In the genomic region with DNA sequence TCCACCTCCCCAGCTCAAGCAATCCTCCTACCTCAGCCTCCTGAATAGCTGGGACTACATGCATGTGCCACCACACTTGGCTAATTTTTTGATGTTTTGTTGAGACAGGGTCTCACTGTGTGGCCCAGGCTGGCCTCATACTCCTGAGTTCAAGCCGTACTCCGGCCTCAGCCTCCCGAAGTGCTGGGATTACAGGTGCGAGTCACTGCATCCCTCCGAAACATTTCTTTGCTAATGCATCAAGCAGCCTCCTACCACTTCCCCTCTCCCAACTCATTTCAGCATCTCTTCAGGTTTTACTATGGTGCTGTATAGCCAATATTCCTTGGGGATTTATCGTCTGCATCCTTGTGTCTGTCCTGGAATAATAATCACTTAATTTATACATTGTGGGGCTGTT, we compare ENCODE assay signal across 17 cellular contexts. TPM values are rescaled to one million over a fixed set of nuclear protein-coding genes. Genes with fewer than 3 reads are reported as not detected.
DNase-seq lines count a peak whose midpoint lies in the region; ATAC-seq, FAIRE-seq and TF ChIP-seq lines count a peak whose summit lies in the region.
"Had no signal": no experiment of that assay in that cellular context is flagged by ENCODE, and none has a peak within 500 bp of the region (broad histone marks: within the 10 kb centered on the region; RNA-seq: fewer than 3 reads in every experiment).

No MANE protein-coding gene starts in this region.

- CTCF ChIA-PET in H1 (lab: Charles Lee; ENCODE audit: partially characterized antibody) = interaction anchor here (0.9 to 20.9 kb wide), 6 partner anchors 9 to 123 kb away, joined by 3 to 333 read pairs (median 7); a partner anchor contains a TSS

- ATAC-seq in T-helper 17 cell = no peak
- ATAC-seq in left cardiac atrium = no peak
- ATAC-seq: HepG2 had no signal

- H3K23me2 ChIP-seq in H1 (ENCODE audit: low read depth, low read length) = peaks cover 10% of the 10 kb centered on the region

- 90% methylated on average over 6 of the region's 6 CpGs; no CpG with 5 or more reads in 1 of the 2 experiments for WGBS in H1 (ENCODE audit: extremely low coverage in 1 of 2, insufficient coverage in 1 of 2, insufficient read length in 1 of 2, insufficient replicate concordance in 2 of 2, low coverage in 1 of 2, low lambda C conversion rate in 2 of 2, missing lambda C conversion rate in 1 of 2), 2 experiments

- no peak overlapping the region for H2AFZ ChIP-seq in H1 (ENCODE audit: low read length)
- H2AFZ ChIP-seq: GM23248 had no signal

- TF ChIP-seq EP300 in H1 (IDR thresholded peaks at IDR 0.05; ENCODE audit: borderline replicate concordance in 1 of 2, low read depth in 2 of 2, low read length in 2 of 2) = no peak

- no peak overlapping the region for H3K4me3 ChIP-seq in H1 (ENCODE audit: extremely low read depth in 1 of 4, insufficient read depth in 2 of 4, low read depth in 3 of 4, low read length in 4 of 4)
- H3K4me3 ChIP-seq: BLaER1 treated with 17β-estradiol and CSF1 and Interleukin-3, amounts not matched to agents 10 nM and 100 nM; GM23248 had no signal

- H3K27ac ChIP-seq in H1 (ENCODE audit: low read depth, low read length) (no peak overlapping the region), temporal lobe (ENCODE audit: low read depth, low read length) (peak overlapping the region; percentile 3)
- H3K27ac ChIP-seq: BLaER1 treated with 17β-estradiol and CSF1 and Interleukin-3, amounts not matched to agents 10 nM and 100 nM; GM23248 had no signal

- no peak overlapping the region for H2BK5ac ChIP-seq in H1 (ENCODE audit: low read depth, low read length)

- H3K9me3 Mint-ChIP-seq in nephron progenitor cell = peaks cover 11% of the 10 kb centered on the region
- H3K9me3 Mint-ChIP-seq: H9 had no signal

- H2AK5ac ChIP-seq in H1 (ENCODE audit: low read depth, low read length) = no peak overlapping the region

- H3K4me1 Mint-ChIP-seq in T-helper 17 cell (peaks cover 20% of the 10 kb centered on the region), nephron progenitor cell (peaks cover 26% of the 10 kb centered on the region)

- H4K91ac ChIP-seq in H1 (replicated peaks; ENCODE audit: insufficient read length, low read length) = no peak overlapping the region

- H3K27me3 ChIP-seq in H1 (replicated peaks in 1 of 4; ENCODE audit: control insufficient read depth in 3 of 4, extremely low read depth in 1 of 4, insufficient read depth in 3 of 4, low read length in 3 of 4) = peaks cover 0 to 14% (median 10%) of the 10 kb centered on the region in 4 experiments; a peak in 6 of 7 replicates
- H3K27me3 ChIP-seq: BLaER1 treated with 17β-estradiol and CSF1 and Interleukin-3, amounts not matched to agents 10 nM and 100 nM had no signal

- no peak for TF ChIP-seq POLR2A in H1 (IDR thresholded peaks at IDR 0.05; ENCODE audit: control extremely low read depth in 1 of 2, low read depth in 2 of 2, low read length in 2 of 2)

- H3K4me2 ChIP-seq in H1 (ENCODE audit: insufficient read depth in 1 of 2, low read depth in 2 of 2, low read length in 2 of 2) = no peak overlapping the region
- H3K4me2 ChIP-seq: BLaER1 treated with 17β-estradiol and CSF1 and Interleukin-3, amounts not matched to agents 10 nM and 100 nM had no signal

- peak overlapping the region; percentile 25 for H3K4me3 Mint-ChIP-seq in T-helper 17 cell
- no peak overlapping the region for H3K4me3 Mint-ChIP-seq in nephron progenitor cell
- H3K4me3 Mint-ChIP-seq: H9 had no signal

- TF ChIP-seq RAD21 in H1 (IDR thresholded peaks at IDR 0.05 in 1 of 2, conservative IDR thresholded peaks at IDR 0.05 in 1 of 2; ENCODE audit: low read depth in 2 of 2, low read length in 2 of 2) = no peak

- H3K27ac Mint-ChIP-seq in T-helper 17 cell (no peak overlapping the region), nephron progenitor cell (peak overlapping the region; percentile 43)
- H3K27ac Mint-ChIP-seq: CD4-positive, CD25-positive, alpha-beta regulatory T cell; H9 had no signal

- POLR2A ChIA-PET in H1 (lab: Charles Lee; ENCODE audit: partially characterized antibody) = interaction anchor here (0.6 to 6.4 kb wide), 4 partner anchors 9 to 193 kb away, joined by 3 to 73 read pairs (median 14); a partner anchor contains a TSS

- H2BK15ac ChIP-seq in H1 (ENCODE audit: low read length) = no peak overlapping the region

- no peak overlapping the region for H3K18ac ChIP-seq in H1 (ENCODE audit: extremely low read depth, low read length)

- no peak overlapping the region for H3K23ac ChIP-seq in H1 (ENCODE audit: insufficient read length)

- no peak overlapping the region for H3K4ac ChIP-seq in H1 (replicated peaks; ENCODE audit: insufficient read length, low read depth, low read length)

- H3K27me3 Mint-ChIP-seq in T-helper 17 cell (peaks cover 55% of the 10 kb centered on the region), nephron progenitor cell (ENCODE audit: low read depth, poor library complexity) (peaks cover 27% of the 10 kb centered on the region)

- H3K9me3 ChIP-seq in T-helper 17 cell (ENCODE audit: control insufficient read depth, low read length, poor library complexity, severe bottlenecking) = no peaks in the 10 kb centered on the region
- H3K9me3 ChIP-seq in H1 (ENCODE audit: insufficient read depth in 2 of 2, low read depth in 1 of 2, low read length in 1 of 2) = no peaks in the 10 kb centered on the region

- DNase-seq in T-helper 17 cell (no peak), H1 (ENCODE audit: low read depth in 1 of 2, low spot score in 2 of 2) (no peak), nephron progenitor cell (no peak), left cardiac atrium (no peak), NCI-H1436 treated with DMSO at 0.1 percent for 48 hours (lab: John Stamatoyannopoulos, UW) (no peak), Kasumi-1 (lab: John Stamatoyannopoulos, UW) (no peak)
- DNase-seq: ACHN; CD4-positive, CD25-positive, alpha-beta regulatory T cell; DMS53; GF-D8; GM23248; H9 had no signal

- no peak overlapping the region for H3K9ac ChIP-seq in H1 (replicated peaks in 1 of 4; ENCODE audit: extremely low read depth in 1 of 4, low read depth in 3 of 4, low read length in 3 of 4)
- H3K9ac ChIP-seq: BLaER1 treated with 17β-estradiol and CSF1 and Interleukin-3, amounts not matched to agents 10 nM and 100 nM; GM23248 had no signal

- FAIRE-seq in H1 (lab: Jason Lieb, UNC) = no peak
- FAIRE-seq: HepG2, HTR-8/SVneo had no signal

- peaks cover 0 to 22% (median 8%) of the 10 kb centered on the region in 4 experiments; a peak in 4 of 8 replicates for H3K36me3 ChIP-seq in H1 (ENCODE audit: control insufficient read depth in 2 of 4, insufficient read depth in 4 of 4, low read length in 3 of 4)
- H3K36me3 ChIP-seq: BLaER1 treated with 17β-estradiol and CSF1 and Interleukin-3, amounts not matched to agents 10 nM and 100 nM had no signal

- H2BK120ac ChIP-seq in H1 (replicated peaks; ENCODE audit: low read depth, low read length) = no peak overlapping the region

- TF ChIP-seq CTCF in H1 (IDR thresholded peaks at IDR 0.05; ENCODE audit: control extremely low read depth in 1 of 3, insufficient read depth in 1 of 3, low read depth in 1 of 3, low read length in 3 of 3) (no peak), nephron progenitor cell (IDR thresholded peaks at IDR 0.05) (no peak)

- H4K20me1 ChIP-seq in H1 (replicated peaks in 1 of 2; ENCODE audit: control insufficient read depth in 1 of 2, insufficient read depth in 2 of 2, low read length in 2 of 2) = peaks cover 0 to 3% of the 10 kb centered on the region in 2 experiments
- H4K20me1 ChIP-seq: BLaER1 treated with 17β-estradiol and CSF1 and Interleukin-3, amounts not matched to agents 10 nM and 100 nM had no signal

- no peak overlapping the region for H2BK20ac ChIP-seq in H1 (ENCODE audit: low read length)

- no peak overlapping the region for H3K14ac ChIP-seq in H1 (ENCODE audit: insufficient read length)

- H3K56ac ChIP-seq in H1 (replicated peaks; ENCODE audit: insufficient read length, low read depth, low read length) = no peak overlapping the region

- peaks cover 0 to 3% (median 2%) of the 10 kb centered on the region in 4 experiments; a peak in 4 of 7 replicates for H3K4me1 ChIP-seq in H1 (replicated peaks in 1 of 4; ENCODE audit: control insufficient read depth in 3 of 4, insufficient read depth in 4 of 4, low read length in 3 of 4)
- H3K4me1 ChIP-seq: BLaER1 treated with 17β-estradiol and CSF1 and Interleukin-3, amounts not matched to agents 10 nM and 100 nM had no signal

- H3K36me3 Mint-ChIP-seq in T-helper 17 cell (ENCODE audit: low read depth) (peaks cover 12% of the 10 kb centered on the region), nephron progenitor cell (ENCODE audit: low read depth) (peaks cover 34% of the 10 kb centered on the region)

- H3K79me2 ChIP-seq in H1 (ENCODE audit: control insufficient read depth in 1 of 2, insufficient read depth in 2 of 2, low read length in 2 of 2) = no peaks in the 10 kb centered on the region

- no peaks in the 10 kb centered on the region for H3K79me1 ChIP-seq in H1 (ENCODE audit: low read depth, low read length)

- no peak overlapping the region for H2BK12ac ChIP-seq in H1 (ENCODE audit: low read depth, low read length)

- H4K8ac ChIP-seq in H1 (ENCODE audit: extremely low read depth, insufficient read depth, low read length) = no peak overlapping the region

- intact Hi-C loops in left cardiac atrium (cut with DNase I) = no loop called here

- H4K5ac ChIP-seq in H1 (ENCODE audit: insufficient read length, low read depth, low read length) = no peak overlapping the region

RNA-seq across cellular contexts. Expression of a gene that starts 2.3 kb away (rescaled TPM):
- total RNA-seq in T-helper 17 cell = 10 to 100 TPM in 1 of 2 donors, 1 to 10 TPM in 1; 3.7 to 10.5 TPM
- 39.4 and 43.0 TPM in 2 replicates for total RNA-seq in H1 (2021; fragmentation: NEBNext Ultra II Directional; extraction: Animal tissue kit (Norgen Biotek cat#: 25700))
- 49.0 and 77.7 TPM in 2 replicates for polyA plus RNA-seq in H1 (2011; rRNA removed)
- polyA plus RNA-seq in H1 (2011; cell fraction: cytosol; rRNA removed) = 37.0 TPM
- polyA plus RNA-seq in H1 (2011; cell fraction: nucleus; rRNA removed) = 247 TPM
- polyA plus RNA-seq in H1 (2012, experiment 1 of 2) = 27.3 to 49.2 TPM (median 43.9 TPM) in 4 replicates
- 32.6 TPM for polyA plus RNA-seq in H1 (2012, experiment 2 of 2)
- 46.6 TPM for polyA plus RNA-seq in H1 (2013, experiment 1 of 2)
- polyA plus RNA-seq in H1 (2013, experiment 2 of 2) = 48.6 TPM
- polyA minus RNA-seq in H1 (2011; rRNA and poly(A)+ RNA removed) = 17.3 and 17.8 TPM in 2 replicates
- polyA minus RNA-seq in H1 (2011; cell fraction: cytosol; rRNA and poly(A)+ RNA removed) = 21.3 TPM
- 35.1 TPM for polyA minus RNA-seq in H1 (2011; cell fraction: nucleus; rRNA and poly(A)+ RNA removed)
- total RNA-seq in temporal lobe = 155 TPM
- total RNA-seq in left cardiac atrium = 10 to 100 TPM; 31.4 to 34.6 TPM

RNA-seq across cellular contexts. Expression of a gene that starts 10.0 kb away (rescaled TPM):
- not detected for total RNA-seq in T-helper 17 cell
- 27.8 and 29.0 TPM in 2 replicates for total RNA-seq in H1 (2021; fragmentation: NEBNext Ultra II Directional; extraction: Animal tissue kit (Norgen Biotek cat#: 25700))
- 28.6 and 39.0 TPM in 2 replicates for polyA plus RNA-seq in H1 (2011; rRNA removed)
- 26.5 TPM for polyA plus RNA-seq in H1 (2011; cell fraction: cytosol; rRNA removed)
- 117 TPM for polyA plus RNA-seq in H1 (2011; cell fraction: nucleus; rRNA removed)
- 24.4 to 40.8 TPM (median 33.7 TPM) in 4 replicates for polyA plus RNA-seq in H1 (2012, experiment 1 of 2)
- 28.0 TPM for polyA plus RNA-seq in H1 (2012, experiment 2 of 2)
- 16.2 TPM for polyA plus RNA-seq in H1 (2013, experiment 1 of 2)
- 15.1 TPM for polyA plus RNA-seq in H1 (2013, experiment 2 of 2)
- polyA minus RNA-seq in H1 (2011; rRNA and poly(A)+ RNA removed) = 9.1 and 9.3 TPM in 2 replicates
- 11.7 TPM for polyA minus RNA-seq in H1 (2011; cell fraction: cytosol; rRNA and poly(A)+ RNA removed)
- 26.7 TPM for polyA minus RNA-seq in H1 (2011; cell fraction: nucleus; rRNA and poly(A)+ RNA removed)
- total RNA-seq in temporal lobe = 11.1 TPM
- total RNA-seq in left cardiac atrium = 10 to 100 TPM in 1 of 2 donors, 1 to 10 TPM in 1; 5.8 to 10.3 TPM
- total RNA-seq: A172; CD4-positive, CD25-positive, alpha-beta regulatory T cell; HepG2 had no signal
- polyA plus RNA-seq: CD4-positive, CD25-positive, alpha-beta regulatory T cell; HepG2 had no signal

RNA-seq across cellular contexts. Expression of a gene that starts 17.6 kb away (rescaled TPM):
- total RNA-seq in T-helper 17 cell (not detected), temporal lobe (not detected), left cardiac atrium (not detected)
- total RNA-seq in H1 (2021; fragmentation: NEBNext Ultra II Directional; extraction: Animal tissue kit (Norgen Biotek cat#: 25700)) = not detected in 2 replicates
- polyA plus RNA-seq in H1 (2011; rRNA removed) = not detected in 2 replicates
- polyA plus RNA-seq in H1 (2011; cell fraction: cytosol; rRNA removed) = not detected
- not detected for polyA plus RNA-seq in H1 (2011; cell fraction: nucleus; rRNA removed)
- polyA plus RNA-seq in H1 (2012, experiment 1 of 2) = not detected in 4 replicates
- polyA plus RNA-seq in H1 (2012, experiment 2 of 2) = not detected
- 0.04 TPM for polyA plus RNA-seq in H1 (2013, experiment 1 of 2)
- polyA plus RNA-seq in H1 (2013, experiment 2 of 2) = not detected
- not detected in 2 replicates for polyA minus RNA-seq in H1 (2011; rRNA and poly(A)+ RNA removed)
- polyA minus RNA-seq in H1 (2011; cell fraction: cytosol; rRNA and poly(A)+ RNA removed) = not detected
- polyA minus RNA-seq in H1 (2011; cell fraction: nucleus; rRNA and poly(A)+ RNA removed) = not detected
- total RNA-seq: A172; CD4-positive, CD25-positive, alpha-beta regulatory T cell; GM23248; H9; HepG2 had no signal
- polyA plus RNA-seq: CD4-positive, CD25-positive, alpha-beta regulatory T cell; GM23248; HepG2 had no signal

RNA-seq across cellular contexts. Expression of a gene that starts 21.9 kb away (rescaled TPM):
- total RNA-seq in T-helper 17 cell = 10 to 100 TPM in 1 of 2 donors, 1 to 10 TPM in 1; 2.5 to 29.1 TPM
- total RNA-seq in H1 (2021; fragmentation: NEBNext Ultra II Directional; extraction: Animal tissue kit (Norgen Biotek cat#: 25700)) = not detected in 2 replicates
- 2.1 and 2.8 TPM in 2 replicates for polyA plus RNA-seq in H1 (2011; rRNA removed)
- polyA plus RNA-seq in H1 (2011; cell fraction: cytosol; rRNA removed) = 1.4 TPM
- 2.1 TPM for polyA plus RNA-seq in H1 (2011; cell fraction: nucleus; rRNA removed)
- 0.29 to 0.90 TPM (median 0.57 TPM) in 4 replicates for polyA plus RNA-seq in H1 (2012, experiment 1 of 2)
- 1.1 TPM for polyA plus RNA-seq in H1 (2012, experiment 2 of 2)
- 0.06 TPM for polyA plus RNA-seq in H1 (2013, experiment 1 of 2)
- 0.22 TPM for polyA plus RNA-seq in H1 (2013, experiment 2 of 2)
- polyA minus RNA-seq in H1 (2011; rRNA and poly(A)+ RNA removed) = 0.66 and 2.6 TPM in 2 replicates
- not detected for polyA minus RNA-seq in H1 (2011; cell fraction: cytosol; rRNA and poly(A)+ RNA removed)
- not detected for polyA minus RNA-seq in H1 (2011; cell fraction: nucleus; rRNA and poly(A)+ RNA removed)
- 1.5 TPM for total RNA-seq in temporal lobe
- 1 to 10 TPM in 1 of 2 donors, under 1 TPM in 1; 0.44 to 1.4 TPM for total RNA-seq in left cardiac atrium
- total RNA-seq: A172, GM23248, H9, HepG2 had no signal
- polyA plus RNA-seq: CD4-positive, CD25-positive, alpha-beta regulatory T cell; GM23248; HepG2 had no signal

RNA-seq across cellular contexts. Expression of a gene that starts 33.7 kb away (rescaled TPM):
- 100 to 1,000 TPM; 168 to 182 TPM for total RNA-seq in T-helper 17 cell
- total RNA-seq in H1 (2021; fragmentation: NEBNext Ultra II Directional; extraction: Animal tissue kit (Norgen Biotek cat#: 25700)) = 300 and 312 TPM in 2 replicates
- polyA plus RNA-seq in H1 (2011; rRNA removed) = 229 and 331 TPM in 2 replicates
- polyA plus RNA-seq in H1 (2011; cell fraction: cytosol; rRNA removed) = 278 TPM
- 560 TPM for polyA plus RNA-seq in H1 (2011; cell fraction: nucleus; rRNA removed)
- polyA plus RNA-seq in H1 (2012, experiment 1 of 2) = 306 to 331 TPM (median 322 TPM) in 4 replicates
- polyA plus RNA-seq in H1 (2012, experiment 2 of 2) = 212 TPM
- 219 TPM for polyA plus RNA-seq in H1 (2013, experiment 1 of 2)
- polyA plus RNA-seq in H1 (2013, experiment 2 of 2) = 203 TPM
- polyA minus RNA-seq in H1 (2011; rRNA and poly(A)+ RNA removed) = 165 and 168 TPM in 2 replicates
- 87.4 TPM for polyA minus RNA-seq in H1 (2011; cell fraction: cytosol; rRNA and poly(A)+ RNA removed)
- polyA minus RNA-seq in H1 (2011; cell fraction: nucleus; rRNA and poly(A)+ RNA removed) = 112 TPM
- 38.6 TPM for total RNA-seq in temporal lobe
- 10 to 100 TPM; 74.4 to 94.1 TPM for total RNA-seq in left cardiac atrium

Comparison
In these comparisons a context has a peak if more than half of its experiments do, and no peak if none do; other contexts are left out.
1. RNA of a gene that starts 10.0 kb away (total RNA-seq): 27.8 to 29.0 TPM in H1, 11.1 TPM in temporal lobe (single experiment) and 5.8 to 10.3 TPM in left cardiac atrium; not detected in T-helper 17 cell; every median in the first group is over 4 times any median in the second.